29 cellular contexts compared by ENCODE assay signal in genomic region chr22:16131918-16132317, GRCh38.
"Had no signal": no experiment of that assay in that cellular context is flagged by ENCODE, and none has a peak within 500 bp of the region (broad histone marks: within the 10 kb centered on the region; RNA-seq: fewer than 3 reads in every experiment).

No MANE protein-coding gene starts in this region.

- H3K27ac Mint-ChIP-seq: mesothelial cell of epicardium; naive B cell; natural killer cell; nephron progenitor cell; neural progenitor cell; progenitor cell of endocrine pancreas; stimulated activated memory B cell treated with anti-CD40 and anti-IgM and Interleukin-4, amounts not matched to agents 10 μg/mL and 1 μg/mL and 100 μg/mL, for 72 hours had no signal

- H3K4me3 Mint-ChIP-seq: mesothelial cell of epicardium; naive B cell; natural killer cell; nephron progenitor cell; neural progenitor cell; stimulated activated memory B cell treated with anti-CD40 and anti-IgM and Interleukin-4, amounts not matched to agents 10 μg/mL and 1 μg/mL and 100 μg/mL, for 72 hours; stimulated activated naive CD8-positive, alpha-beta T cell treated with anti-CD3 and anti-CD28 coated beads, Interleukin-15, amount 100 ng/mL, for 72 hours had no signal

- H3K9me3 Mint-ChIP-seq: stimulated activated memory B cell treated with anti-CD40 and anti-IgM and Interleukin-4, amounts not matched to agents 10 μg/mL and 1 μg/mL and 100 μg/mL, for 72 hours; stimulated activated naive CD8-positive, alpha-beta T cell treated with anti-CD3 and anti-CD28 coated beads, Interleukin-15, amount 100 ng/mL, for 72 hours had no signal

- H3K27me3 Mint-ChIP-seq: naive B cell; progenitor cell of endocrine pancreas; stimulated activated memory B cell treated with anti-CD40 and anti-IgM and Interleukin-4, amounts not matched to agents 10 μg/mL and 1 μg/mL and 100 μg/mL, for 72 hours; stimulated activated naive CD8-positive, alpha-beta T cell treated with anti-CD3 and anti-CD28 coated beads, Interleukin-15, amount 100 ng/mL, for 72 hours had no signal

- H3K27me3 ChIP-seq: left lung, neural progenitor cell, neutrophil, ovary, right atrium auricular region, right lobe of liver, transverse colon, upper lobe of left lung, vagina had no signal

- H3K4me1 Mint-ChIP-seq: mesothelial cell of epicardium; naive B cell; natural killer cell; nephron progenitor cell; neural progenitor cell; stimulated activated memory B cell treated with anti-CD40 and anti-IgM and Interleukin-4, amounts not matched to agents 10 μg/mL and 1 μg/mL and 100 μg/mL, for 72 hours; stimulated activated naive CD8-positive, alpha-beta T cell treated with anti-CD3 and anti-CD28 coated beads, Interleukin-15, amount 100 ng/mL, for 72 hours had no signal

- H3K4me2 ChIP-seq: neural progenitor cell, smooth muscle cell had no signal

- H3K4me3 ChIP-seq: left lung, lung, neural progenitor cell, ovary, right atrium auricular region, right lobe of liver, smooth muscle cell, transverse colon, upper lobe of left lung, vagina had no signal

- H3K9me3 ChIP-seq: neutrophil, ovary, right atrium auricular region, right lobe of liver, transverse colon, vagina had no signal

- H2AFZ ChIP-seq: neural progenitor cell had no signal

- H3K27ac ChIP-seq: left lung, neural progenitor cell, neutrophil, ovary, right atrium auricular region, right lobe of liver, transverse colon, upper lobe of left lung, vagina had no signal

- H3K36me3 Mint-ChIP-seq: naive B cell; natural killer cell; neural progenitor cell; stimulated activated memory B cell treated with anti-CD40 and anti-IgM and Interleukin-4, amounts not matched to agents 10 μg/mL and 1 μg/mL and 100 μg/mL, for 72 hours had no signal

- ATAC-seq: left colon; left lung; natural killer cell; right lobe of liver; stimulated activated memory B cell treated with anti-CD40 and anti-IgM and Interleukin-4, amounts not matched to agents 10 μg/mL and 1 μg/mL and 100 μg/mL, for 72 hours; stimulated activated naive CD8-positive, alpha-beta T cell treated with anti-CD3 and anti-CD28 coated beads, Interleukin-15, amount 100 ng/mL, for 72 hours had no signal

- H3K4me1 ChIP-seq: left lung, neural progenitor cell, right atrium auricular region, right lobe of liver, transverse colon, upper lobe of left lung, vagina had no signal

- H3K36me3 ChIP-seq: left lung, neural progenitor cell, neutrophil, ovary, right atrium auricular region, right lobe of liver, transverse colon, upper lobe of left lung, vagina had no signal

- FAIRE-seq: keratinocyte had no signal

- DNase-seq: hippocampal formation; left colon; mesendoderm; naive B cell; natural killer cell; nephron progenitor cell; occipital lobe; ovary; right lobe of liver; stimulated activated CD4-positive, alpha-beta T cell treated with anti-CD3 and anti-CD28 coated beads, Interleukin-1b, Interleukin-23, amount 100 ng/mL, for 48 hours; stimulated activated CD4-positive, alpha-beta T cell treated with anti-CD3 and anti-CD28 coated beads, Interleukin-2, amount 100 ng/mL, for 48 hours; stimulated activated CD4-positive, alpha-beta T cell treated with anti-CD3 and anti-CD28 coated beads, Interleukin-4, amount 100 ng/mL, for 4 hours; stimulated activated CD8-positive, alpha-beta memory T cell treated with anti-CD3 and anti-CD28 coated beads, Interleukin-4, amount 100 ng/mL, for 48 hours; stimulated activated naive CD4-positive, alpha-beta T cell treated with Interleukin-2 at 50 U/mL for 16 hours; stimulated activated naive CD8-positive, alpha-beta T cell treated with anti-CD3 and anti-CD28 coated beads, Interleukin-15, amount 100 ng/mL, for 72 hours; substantia nigra; transverse colon had no signal

- H3K9ac ChIP-seq: neural progenitor cell had no signal
